In the genomic region with DNA sequence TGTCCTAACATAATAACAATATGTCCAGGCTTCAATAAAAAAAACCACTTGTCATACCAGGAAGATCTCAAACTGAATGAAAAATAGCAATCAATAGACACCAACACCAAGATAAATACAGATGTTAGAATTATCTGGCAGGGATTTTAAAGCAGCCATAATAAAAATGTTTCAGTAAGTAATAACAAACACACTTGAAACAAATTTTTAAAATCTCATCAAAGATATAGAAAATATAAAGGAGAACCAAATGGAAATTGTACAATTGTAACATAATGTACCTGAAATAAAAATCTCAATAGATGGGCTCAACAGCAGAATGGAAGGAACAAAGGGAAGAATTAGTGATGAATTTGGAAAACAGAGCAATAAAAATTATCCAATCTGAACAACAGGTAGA, we compare ENCODE assay signal across 7 cellular contexts.
"Had no signal": no experiment of that assay in that cellular context is flagged by ENCODE, and none has a peak within 500 bp of the region (broad histone marks: within the 10 kb centered on the region; RNA-seq: fewer than 3 reads in every experiment).

No MANE protein-coding gene starts in this region.

- H3K27ac Mint-ChIP-seq: IgD-negative memory B cell had no signal

- H3K27ac ChIP-seq: HL-60 had no signal

- ATAC-seq: HepG2, K562 had no signal

- H3K4me3 ChIP-seq: K562 had no signal

- DNase-seq: IMR-90, KBM-7, KG1 had no signal
